In the genomic region with DNA sequence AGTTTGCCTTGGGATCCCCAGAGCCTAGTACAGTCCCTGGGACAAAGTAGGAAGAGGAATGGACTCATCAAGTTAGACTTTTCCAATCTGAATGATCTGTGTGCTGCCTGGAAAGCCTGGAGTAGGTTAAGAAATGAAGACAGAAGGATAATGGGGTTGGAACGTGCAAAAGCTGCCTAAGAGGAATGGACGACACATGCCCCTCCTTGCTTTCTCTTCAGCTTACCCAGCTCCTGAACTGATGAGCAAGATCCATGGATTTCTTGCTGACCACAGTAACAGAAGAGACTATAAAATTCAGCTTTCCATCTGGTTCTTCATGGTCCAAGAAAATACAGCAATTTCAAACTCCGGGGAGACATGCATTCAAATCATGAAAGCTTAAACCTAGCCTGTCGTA, we compare ENCODE assay signal across 21 cellular contexts. TPM values are rescaled to one million over a fixed set of nuclear protein-coding genes. Genes with fewer than 3 reads are reported as not detected.
"Had no signal": no experiment of that assay in that cellular context is flagged by ENCODE, and none has a peak within 500 bp of the region (broad histone marks: within the 10 kb centered on the region; RNA-seq: fewer than 3 reads in every experiment).

No MANE protein-coding gene starts in this region.

- H3K9me3 Mint-ChIP-seq: activated naive CD4-positive, alpha-beta T cell treated with anti-CD3 and anti-CD28 coated beads, Interleukin-2, amount 50 U/mL, for 24 hours; activated T-cell treated with anti-CD3 and anti-CD28 coated beads, Interleukin-2, amount 50 U/mL, for 72 hours; endodermal cell had no signal

- H3K9me3 ChIP-seq: mucosa of descending colon, pancreas had no signal

- H3K4me3 ChIP-seq: dorsolateral prefrontal cortex, mucosa of descending colon, pancreas had no signal

- H3K36me3 ChIP-seq: pancreas had no signal

- H3K36me3 Mint-ChIP-seq: memory B cell, naive B cell had no signal

- H3K27me3 Mint-ChIP-seq: activated naive CD4-positive, alpha-beta T cell treated with anti-CD3 and anti-CD28 coated beads, Interleukin-2, amount 50 U/mL, for 24 hours; memory B cell had no signal

- H3K27ac Mint-ChIP-seq: activated naive CD4-positive, alpha-beta T cell treated with anti-CD3 and anti-CD28 coated beads, Interleukin-2, amount 50 U/mL, for 24 hours; activated T-cell treated with anti-CD3 and anti-CD28 coated beads, Interleukin-2, amount 50 U/mL, for 72 hours; endodermal cell; memory B cell; T-helper 1 cell treated with Interleukin-12 subunit alpha and Interleukin-12 subunit beta and Interleukin-4 antibody, amounts not matched to agents 30 μg/mL and 1 μg/mL, for 36 hours had no signal

- H3K27me3 ChIP-seq: dorsolateral prefrontal cortex, pancreas had no signal

- H3K27ac ChIP-seq: epithelial cell of prostate, pancreas had no signal

- H3K4me3 Mint-ChIP-seq: activated naive CD4-positive, alpha-beta T cell treated with anti-CD3 and anti-CD28 coated beads, Interleukin-2, amount 50 U/mL, for 24 hours; activated T-cell treated with anti-CD3 and anti-CD28 coated beads, Interleukin-2, amount 50 U/mL, for 72 hours; endodermal cell; memory B cell; naive B cell; T-helper 1 cell treated with Interleukin-12 subunit alpha and Interleukin-12 subunit beta and Interleukin-4 antibody, amounts not matched to agents 30 μg/mL and 1 μg/mL, for 36 hours had no signal

- ATAC-seq: activated T-cell treated with anti-CD3 and anti-CD28 coated beads, Interleukin-2, amount 50 U/mL, for 72 hours; left ventricle myocardium superior; mucosa of descending colon; sciatic nerve had no signal

- DNase-seq: activated CD4-positive, alpha-beta T cell treated with anti-CD3 and anti-CD28 coated beads, Interleukin-2, amount 50 U/mL, for 4 hours; activated gamma-delta T cell; activated T-cell treated with anti-CD3 and anti-CD28 coated beads, Interleukin-2, amount 50 U/mL, for 72 hours; dorsolateral prefrontal cortex; endodermal cell; foreskin melanocyte; left ventricle myocardium superior; mucosa of descending colon; naive B cell; pancreas; stimulated activated naive CD4-positive, alpha-beta T cell treated with Interleukin-2 at 50 U/mL for 16 hours had no signal

RNA-seq across cellular contexts. Expression of a gene that starts 32.7 kb away (rescaled TPM):
- total RNA-seq: activated CD8-positive, alpha-beta memory T cell treated with anti-CD3 and anti-CD28 coated beads for 36 hours; activated T-cell treated with anti-CD3 and anti-CD28 coated beads, Interleukin-2, amount 50 U/mL, for 72 hours; cardiac septum; endodermal cell; fibroblast of lung; kidney epithelial cell; mucosa of descending colon; ureter had no signal
- polyA plus RNA-seq: fibroblast of lung had no signal

RNA-seq across cellular contexts. Expression of a gene that starts 53.7 kb away (rescaled TPM):
- total RNA-seq: activated CD8-positive, alpha-beta memory T cell treated with anti-CD3 and anti-CD28 coated beads for 36 hours had no signal
